ENCODE assay signal across 8 cellular contexts in genomic region chr4:38674206-38675144, GRCh38. TPM values are rescaled to one million over a fixed set of nuclear protein-coding genes. Genes with fewer than 3 reads are reported as not detected.
A peak's percentile ranks its signal among the peaks of the same experiment; 100 is the strongest.
DNase-seq lines count a peak whose midpoint lies in the region; ATAC-seq and TF ChIP-seq lines count a peak whose summit lies in the region.

No MANE protein-coding gene starts in this region.

- H3K27me3 ChIP-seq in HUES48 (ENCODE audit: control insufficient read depth, insufficient read depth, low read length) (no peaks in the 10 kb centered on the region), dorsolateral prefrontal cortex (no peaks in the 10 kb centered on the region)
- no peaks in the 10 kb centered on the region for H3K27me3 ChIP-seq in naive thymus-derived CD4-positive, alpha-beta T cell (ENCODE audit: control insufficient read depth in 2 of 2, insufficient read depth in 2 of 2, low read length in 2 of 2)

- H3K36me3 ChIP-seq in HUES48 (ENCODE audit: control insufficient read depth, insufficient read depth, low read length), result no peaks in the 10 kb centered on the region
- H3K36me3 ChIP-seq in naive thymus-derived CD4-positive, alpha-beta T cell (ENCODE audit: control insufficient read depth in 2 of 3, insufficient read depth in 3 of 3, low read length in 3 of 3), result peaks cover 0 to 4% (median 0%) of the 10 kb centered on the region in 3 experiments

- POLR2A ChIA-PET in naive thymus-derived CD4-positive, alpha-beta T cell (lab: Charles Lee), result interaction anchor here (0.5 to 5.1 kb wide), 18 partner anchors 8 to 497 kb away, joined by 3 to 35 read pairs (median 5); partner anchors contain the start of gene TLR1

- peaks cover 0 to 9% (median 5%) of the 10 kb centered on the region in 5 donors for H3K36me3 Mint-ChIP-seq in naive thymus-derived CD4-positive, alpha-beta T cell

- CTCF ChIA-PET in naive thymus-derived CD4-positive, alpha-beta T cell (lab: Charles Lee), result interaction anchor here (0.6 to 5.6 kb wide), 32 partner anchors 8 to 993 kb away, joined by 3 to 68 read pairs (median 3); no protein-coding TSS in a partner anchor

- H3K4me1 ChIP-seq in HUES48 (ENCODE audit: control insufficient read depth, insufficient read depth, low read length), result peaks cover 62% of the 10 kb centered on the region
- H3K4me1 ChIP-seq in naive thymus-derived CD4-positive, alpha-beta T cell (ENCODE audit: control insufficient read depth in 2 of 2, insufficient read depth in 2 of 2, low read length in 2 of 2), result peaks cover 52 to 79% of the 10 kb centered on the region in 2 donors

- H3K27ac ChIP-seq in HUES48 (ENCODE audit: low read depth, low read length), result peak overlapping the region; percentile 46
- peak overlapping the region in 57 of 59 donors; percentile 23 to 100 (median 97) for H3K27ac ChIP-seq in dorsolateral prefrontal cortex
- peak overlapping the region; percentile 98 for H3K27ac ChIP-seq in naive thymus-derived CD4-positive, alpha-beta T cell (ENCODE audit: low read depth, low read length)

- peak overlapping the region in 8 of 9 donors; percentile 82 to 100 (median 94) for H3K27ac Mint-ChIP-seq in naive thymus-derived CD4-positive, alpha-beta T cell

- no peak overlapping the region for H3K9ac ChIP-seq in HUES48 (ENCODE audit: low read depth, low read length)

- peak in 1 of 56 donors; percentile 7 for TF ChIP-seq CTCF in dorsolateral prefrontal cortex (IDR thresholded peaks at IDR 0.05 in 54 of 56, conservative IDR thresholded peaks at IDR 0.05 in 2 of 56; ENCODE audit: low read depth in 1 of 56, partially characterized antibody in 56 of 56)

- peaks cover 0 to 2% (median 0%) of the 10 kb centered on the region in 11 donors for H3K9me3 Mint-ChIP-seq in naive thymus-derived CD4-positive, alpha-beta T cell

- H3K4me1 Mint-ChIP-seq in naive thymus-derived CD4-positive, alpha-beta T cell, result peaks cover 69 to 97% (median 90%) of the 10 kb centered on the region in 7 donors

- no peaks in the 10 kb centered on the region for H3K9me3 ChIP-seq in HUES48 (ENCODE audit: control insufficient read depth, insufficient read depth, low read length)
- H3K9me3 ChIP-seq in naive thymus-derived CD4-positive, alpha-beta T cell (ENCODE audit: control insufficient read depth in 2 of 3, low read length in 3 of 3), result no peaks in the 10 kb centered on the region

- ATAC-seq in naive thymus-derived CD4-positive, alpha-beta T cell, result no peak
- ATAC-seq in HG03565 (IDR thresholded peaks at IDR 0.05; ENCODE audit: unreplicated experiment) (no peak), HG02610 (IDR thresholded peaks at IDR 0.05; ENCODE audit: unreplicated experiment) (no peak)

- DNase-seq in Ammon's horn (ENCODE audit: low spot score) (peak; percentile 17), dorsolateral prefrontal cortex (no peak), NCI-H2107 (lab: John Stamatoyannopoulos, UW) (no peak)
- DNase-seq in naive thymus-derived CD4-positive, alpha-beta T cell, result peak in 1 of 9 donors; percentile 30
- no peak for DNase-seq in effector CD8-positive, alpha-beta T cell (lab: John Stamatoyannopoulos, UW)

- H3K4me3 ChIP-seq in HUES48 (ENCODE audit: low read depth, low read length) (no peak overlapping the region), dorsolateral prefrontal cortex (peak overlapping the region in 11 of 59 donors; percentile 4 to 42 (median 17))
- H3K4me3 ChIP-seq in naive thymus-derived CD4-positive, alpha-beta T cell (ENCODE audit: low read length), result peak overlapping the region; percentile 25

- peaks cover 0 to 5% (median 0%) of the 10 kb centered on the region in 5 donors for H3K27me3 Mint-ChIP-seq in naive thymus-derived CD4-positive, alpha-beta T cell

- H3K4me3 Mint-ChIP-seq in naive thymus-derived CD4-positive, alpha-beta T cell, result peak overlapping the region; percentile 48 to 99 (median 81)

- intact Hi-C loops in dorsolateral prefrontal cortex (cut with DNase I), result loop anchor here (2.0 to 10.0 kb wide), 8 partner anchors 58 to 990 kb away; partner anchors contain the start of gene RELL1 (in 1 of the 2)
- intact Hi-C loops in naive thymus-derived CD4-positive, alpha-beta T cell (cut with micrococcal nuclease), result loop anchor here (1.0 to 5.0 kb wide), 12 partner anchors 8 to 612 kb away; no protein-coding TSS in a partner anchor

RNA-seq across cellular contexts. Expression of gene KLF3, which starts 10.5 kb away (rescaled TPM):
- total RNA-seq in dorsolateral prefrontal cortex, result 10 to 100 TPM; 20.0 to 55.9 (median 31.2) TPM
- total RNA-seq in naive thymus-derived CD4-positive, alpha-beta T cell, result 100 to 1,000 TPM in 4 of 5 experiments, 10 to 100 TPM in 1; 21.0 to 142 (median 132) TPM
- 10 to 100 TPM; 68.7 to 84.7 TPM for polyA plus RNA-seq in naive thymus-derived CD4-positive, alpha-beta T cell

Comparison
In these comparisons a context has a peak if more than half of its experiments do, and no peak if none do; other contexts are left out.
1. H3K27ac ChIP-seq: peak in every context shown above with its lines; median percentile 98 in naive thymus-derived CD4-positive, alpha-beta T cell; 97 in dorsolateral prefrontal cortex; 46 in HUES48.